Comparison of ENCODE assay signal across 6 cellular contexts in genomic region chr12:85224339-85224738, GRCh38. TPM values are rescaled to one million over a fixed set of nuclear protein-coding genes. Genes with fewer than 3 reads are reported as not detected.
"Had no signal": no experiment of that assay in that cellular context is flagged by ENCODE, and none has a peak within 500 bp of the region (broad histone marks: within the 10 kb centered on the region; RNA-seq: fewer than 3 reads in every experiment).

No MANE protein-coding gene starts in this region.

RNA-seq across cellular contexts. Expression of gene ALX1, which starts 55.7 kb away (rescaled TPM):
- total RNA-seq: stomach, temporal lobe, thoracic aorta, tibial nerve, transverse colon, upper lobe of right lung had no signal
- polyA plus RNA-seq: stomach had no signal
